In genomic region chr14:36947362-36947761, GRCh38 we compare ENCODE assay signal across 31 cellular contexts.
"Had no signal": no experiment of that assay in that cellular context is flagged by ENCODE, and none has a peak within 500 bp of the region (broad histone marks: within the 10 kb centered on the region; RNA-seq: fewer than 3 reads in every experiment).

No MANE protein-coding gene starts in this region.

- H3K4me3 Mint-ChIP-seq: dendritic cell treated with granulocyte-macrophage colony-stimulating factor and Interleukin-4, amounts not matched to agents 40 ng/mL and 50 ng/mL, for 4 days; endodermal cell; mesothelial cell of epicardium; naive B cell; natural killer cell treated with Interleukin-12 subunit alpha and Interleukin-12 subunit beta and Interleukin-15 and Interleukin-18, amount 100 ng/mL, for 72 hours; neural crest cell; stimulated activated naive CD8-positive, alpha-beta T cell treated with anti-CD3 and anti-CD28 coated beads, Interleukin-15, amount 100 ng/mL, for 72 hours had no signal

- H3K27me3 Mint-ChIP-seq: dendritic cell treated with granulocyte-macrophage colony-stimulating factor and Interleukin-4, amounts not matched to agents 40 ng/mL and 50 ng/mL, for 4 days; stimulated activated naive CD8-positive, alpha-beta T cell treated with anti-CD3 and anti-CD28 coated beads, Interleukin-15, amount 100 ng/mL, for 72 hours had no signal

- H3K36me3 ChIP-seq: esophagus muscularis mucosa, gastroesophageal sphincter, heart left ventricle, neutrophil, prostate gland, right atrium auricular region, thyroid gland, vagina had no signal

- H3K4me2 ChIP-seq: hepatocyte, smooth muscle cell had no signal

- H3K27ac ChIP-seq: epithelial cell of prostate, esophagus muscularis mucosa, foreskin keratinocyte, gastroesophageal sphincter, heart left ventricle, hepatocyte, neutrophil, prostate gland, right atrium auricular region, thyroid gland, vagina had no signal

- H3K4me1 ChIP-seq: esophagus muscularis mucosa, gastroesophageal sphincter, heart left ventricle, prostate gland, right atrium auricular region, thyroid gland, vagina had no signal

- H3K9me3 Mint-ChIP-seq: dendritic cell treated with granulocyte-macrophage colony-stimulating factor and Interleukin-4, amounts not matched to agents 40 ng/mL and 50 ng/mL, for 4 days; endodermal cell; mesothelial cell of epicardium; neural crest cell; stimulated activated naive CD8-positive, alpha-beta T cell treated with anti-CD3 and anti-CD28 coated beads, Interleukin-15, amount 100 ng/mL, for 72 hours had no signal

- H3K36me3 Mint-ChIP-seq: mesothelial cell of epicardium; naive B cell; natural killer cell treated with Interleukin-12 subunit alpha and Interleukin-12 subunit beta and Interleukin-15 and Interleukin-18, amount 100 ng/mL, for 72 hours had no signal

- DNase-seq: effector CD8-positive, alpha-beta T cell; endodermal cell; foreskin keratinocyte; heart left ventricle; kidney; mesenchymal stem cell; mucosa of descending colon; naive B cell; stimulated activated CD4-positive, alpha-beta T cell treated with anti-CD3 and anti-CD28 coated beads, Interleukin-12 subunit alpha, Interleukin-12 subunit beta, amount 100 ng/mL, for 4 hours; stimulated activated CD4-positive, alpha-beta T cell treated with anti-CD3 and anti-CD28 coated beads, Interleukin-1b, Interleukin-23, amount 100 ng/mL, for 48 hours; stimulated activated CD4-positive, alpha-beta T cell treated with anti-CD3 and anti-CD28 coated beads, Interleukin-4, amount 100 ng/mL, for 1 hour; stimulated activated CD8-positive, alpha-beta memory T cell treated with anti-CD3 and anti-CD28 coated beads, Interleukin-4, amount 100 ng/mL, for 48 hours; stimulated activated naive CD4-positive, alpha-beta T cell; stimulated activated naive CD8-positive, alpha-beta T cell treated with anti-CD3 and anti-CD28 coated beads, Interleukin-15, amount 100 ng/mL, for 72 hours; thyroid gland; trophoblast cell had no signal

- H3K27me3 ChIP-seq: esophagus muscularis mucosa, foreskin keratinocyte, gastroesophageal sphincter, neutrophil, right atrium auricular region, thyroid gland, vagina had no signal

- H3K4me1 Mint-ChIP-seq: mesothelial cell of epicardium; naive B cell; stimulated activated naive CD8-positive, alpha-beta T cell treated with anti-CD3 and anti-CD28 coated beads, Interleukin-15, amount 100 ng/mL, for 72 hours had no signal

- H3K27ac Mint-ChIP-seq: dendritic cell treated with granulocyte-macrophage colony-stimulating factor and Interleukin-4, amounts not matched to agents 40 ng/mL and 50 ng/mL, for 4 days; endodermal cell; mesothelial cell of epicardium; naive B cell; natural killer cell treated with Interleukin-12 subunit alpha and Interleukin-12 subunit beta and Interleukin-15 and Interleukin-18, amount 100 ng/mL, for 72 hours; stimulated activated naive CD8-positive, alpha-beta T cell treated with anti-CD3 and anti-CD28 coated beads, Interleukin-15, amount 100 ng/mL, for 72 hours had no signal

- H2AFZ ChIP-seq: hepatocyte had no signal

- H3K9me3 ChIP-seq: esophagus muscularis mucosa, gastroesophageal sphincter, heart left ventricle, mucosa of descending colon, neutrophil, prostate gland, right atrium auricular region, thyroid gland, vagina had no signal

- H3K79me2 ChIP-seq: hepatocyte had no signal

- ATAC-seq: foreskin keratinocyte; gastroesophageal sphincter; heart left ventricle; left lobe of liver; mucosa of descending colon; natural killer cell treated with Interleukin-12 subunit alpha and Interleukin-12 subunit beta and Interleukin-15 and Interleukin-18, amount 100 ng/mL, for 72 hours; sciatic nerve; stimulated activated naive CD8-positive, alpha-beta T cell treated with anti-CD3 and anti-CD28 coated beads, Interleukin-15, amount 100 ng/mL, for 72 hours had no signal

- H3K4me3 ChIP-seq: esophagus muscularis mucosa, gastroesophageal sphincter, heart left ventricle, hepatocyte, mucosa of descending colon, prostate gland, right atrium auricular region, smooth muscle cell, thyroid gland, vagina had no signal
